ENCODE assay signal across 8 cellular contexts in genomic region chr10:101353692-101354583, GRCh38. TPM values are rescaled to one million over a fixed set of nuclear protein-coding genes. Genes with fewer than 3 reads are reported as not detected.
DNase-seq lines count a peak whose midpoint lies in the region; FAIRE-seq and TF ChIP-seq lines count a peak whose summit lies in the region.

BTRC (plus strand) TSS chr10:101354165; CDS start chr10:101354181, 16 bp downstream.

- peaks cover 0 to 2% (median 0%) of the 10 kb centered on the region in 3 experiments for H3K27me3 ChIP-seq in neuronal stem cell (ENCODE audit: control insufficient read depth in 3 of 3, insufficient read depth in 3 of 3, low read depth in 1 of 3, low read length in 3 of 3)

- WGBS in neuronal stem cell (ENCODE audit: extremely low coverage in 2 of 2, insufficient read length in 2 of 2, insufficient replicate concordance in 1 of 2), 2 donors = no CpG with 5 or more reads among the region's 70 CpGs

- peak within 1 kb of the TSS; percentile 96 for H3K18ac ChIP-seq in neuronal stem cell (ENCODE audit: low read length)

- H3K4me1 ChIP-seq in neuronal stem cell (ENCODE audit: control insufficient read depth in 2 of 2, insufficient read depth in 1 of 2, low read depth in 1 of 2, low read length in 2 of 2) = peaks cover 1 to 4% of the 10 kb centered on the region in 2 donors

- TF ChIP-seq CTCF in HFFc6 (IDR thresholded peaks at IDR 0.05) (peak; percentile 37), NB4 (IDR thresholded peaks at IDR 0.05; ENCODE audit: low read depth, low read length) (no peak), subcutaneous adipose tissue (IDR thresholded peaks at IDR 0.05; ENCODE audit: low read depth) (no peak)

- peak within 1 kb of the TSS; percentile 81 for H3K23ac ChIP-seq in neuronal stem cell (ENCODE audit: low read depth, low read length, poor library complexity)

- H3K79me1 ChIP-seq in neuronal stem cell (ENCODE audit: low read depth, low read length) = no peaks in the 10 kb centered on the region

- H3K27me3 Mint-ChIP-seq in HFFc6 (ENCODE audit: insufficient read depth) = peaks cover 11% of the 10 kb centered on the region
- H3K27me3 Mint-ChIP-seq in activated naive CD4-positive, alpha-beta T cell treated with anti-CD3 and anti-CD28 coated beads, Interleukin-2, amount 10 ng/mL, durations not matched to agents 7 days and 5 days = peaks cover 27% of the 10 kb centered on the region

- no peaks in the 10 kb centered on the region for H3K36me3 ChIP-seq in SK-N-MC (ENCODE audit: insufficient read depth, low read length)
- peaks cover 0 to 4% of the 10 kb centered on the region in 2 donors for H3K36me3 ChIP-seq in neuronal stem cell (replicated peaks in 1 of 2; ENCODE audit: control insufficient read depth in 2 of 2, insufficient read depth in 2 of 2, low read length in 2 of 2)

- peak within 1 kb of the TSS; percentile 45 for H2BK5ac ChIP-seq in neuronal stem cell (ENCODE audit: low read length)

- H3K9me3 ChIP-seq in SK-N-MC (ENCODE audit: low read depth, low read length) (no peaks in the 10 kb centered on the region), neuronal stem cell (replicated peaks in 1 of 2; ENCODE audit: control insufficient read depth in 2 of 2, insufficient read depth in 1 of 2, low read depth in 1 of 2, low read length in 2 of 2) (no peaks in the 10 kb centered on the region)

- H3K9ac ChIP-seq in SK-N-MC (ENCODE audit: insufficient read length) (peak within 1 kb of the TSS; percentile 81), neuronal stem cell (ENCODE audit: low read depth, low read length, poor library complexity) (peak within 1 kb of the TSS; percentile 93)

- FAIRE-seq in frontal cortex (lab: Jason Lieb, UNC) = peak; percentile 97

- H2AFZ ChIP-seq in neuronal stem cell (ENCODE audit: low read length) = peak within 1 kb of the TSS; percentile 98

- peaks cover 26% of the 10 kb centered on the region for H3K4me1 Mint-ChIP-seq in HFFc6 (ENCODE audit: low read depth)
- H3K4me1 Mint-ChIP-seq in activated naive CD4-positive, alpha-beta T cell treated with anti-CD3 and anti-CD28 coated beads, Interleukin-2, amount 10 ng/mL, durations not matched to agents 7 days and 5 days = peaks cover 26% of the 10 kb centered on the region

- H2BK15ac ChIP-seq in neuronal stem cell (ENCODE audit: low read length) = no peak within 1 kb of the TSS

- no peak within 1 kb of the TSS for H2AK5ac ChIP-seq in neuronal stem cell (ENCODE audit: low read depth, low read length)

- peak; percentile 99 for DNase-seq in GM04504 (ENCODE audit: low read depth)
- DNase-seq in HFFc6 = peak; percentile 99
- peak; percentile 100 for DNase-seq in NB4 (ENCODE audit: low read depth)
- DNase-seq in SK-N-MC (ENCODE audit: low read depth, low spot score) = peak; percentile 90
- peak; percentile 98 for DNase-seq in activated naive CD4-positive, alpha-beta T cell treated with anti-CD3 and anti-CD28 coated beads, Interleukin-2, amount 10 ng/mL, durations not matched to agents 7 days and 5 days
- DNase-seq in frontal cortex (ENCODE audit: low spot score in 2 of 2) = peak; percentile 89 to 92
- DNase-seq in neuronal stem cell (ENCODE audit: low spot score) = peak; percentile 99

- peak within 1 kb of the TSS; percentile 96 for H3K4me3 Mint-ChIP-seq in HFFc6
- peak within 1 kb of the TSS; percentile 98 for H3K4me3 Mint-ChIP-seq in activated naive CD4-positive, alpha-beta T cell treated with anti-CD3 and anti-CD28 coated beads, Interleukin-2, amount 10 ng/mL, durations not matched to agents 7 days and 5 days

- H3K27ac ChIP-seq in SK-N-MC = peak within 1 kb of the TSS; percentile 42; the same call in 1 of the 2 replicates
- peak within 1 kb of the TSS; percentile 97 for H3K27ac ChIP-seq in neuronal stem cell (replicated peaks; ENCODE audit: low read length)

- H3K4ac ChIP-seq in neuronal stem cell (ENCODE audit: low read length) = no peak within 1 kb of the TSS

- CTCF ChIA-PET in activated naive CD4-positive, alpha-beta T cell treated with anti-CD3 and anti-CD28 coated beads, Interleukin-2, amount 10 ng/mL, durations not matched to agents 7 days and 5 days (lab: Charles Lee) = interaction anchor here (0.7 kb wide), 1 partner anchor 356 kb away, joined by 3 read pairs; no protein-coding TSS in a partner anchor

- TF ChIP-seq POLR2A in NB4 (IDR thresholded peaks at IDR 0.05; ENCODE audit: extremely low read depth, insufficient read length) = peak; percentile 45

- H2BK12ac ChIP-seq in neuronal stem cell (ENCODE audit: low read length) = no peak within 1 kb of the TSS

- H4K8ac ChIP-seq in neuronal stem cell (ENCODE audit: low read depth, low read length) = peak within 1 kb of the TSS; percentile 95

- no peaks in the 10 kb centered on the region for H3K9me3 Mint-ChIP-seq in HFFc6
- no peaks in the 10 kb centered on the region for H3K9me3 Mint-ChIP-seq in activated naive CD4-positive, alpha-beta T cell treated with anti-CD3 and anti-CD28 coated beads, Interleukin-2, amount 10 ng/mL, durations not matched to agents 7 days and 5 days

- H2BK120ac ChIP-seq in neuronal stem cell (ENCODE audit: low read depth, low read length) = no peak within 1 kb of the TSS

- H3K14ac ChIP-seq in neuronal stem cell (ENCODE audit: low read length) = peak within 1 kb of the TSS; percentile 60

- peak within 1 kb of the TSS; percentile 91 for H3K27ac Mint-ChIP-seq in HFFc6
- H3K27ac Mint-ChIP-seq in activated naive CD4-positive, alpha-beta T cell treated with anti-CD3 and anti-CD28 coated beads, Interleukin-2, amount 10 ng/mL, durations not matched to agents 7 days and 5 days = peak within 1 kb of the TSS; percentile 94

- H4K91ac ChIP-seq in neuronal stem cell (ENCODE audit: low read depth, low read length, poor library complexity) = no peak within 1 kb of the TSS

- H3K4me2 ChIP-seq in neuronal stem cell (ENCODE audit: insufficient read depth, low read length, poor library complexity, severe bottlenecking) = peak within 1 kb of the TSS; percentile 49

- H3K4me3 ChIP-seq in NB4 (ENCODE audit: low read depth, low read length) = peak within 1 kb of the TSS; percentile 75
- peak within 1 kb of the TSS; percentile 83 for H3K4me3 ChIP-seq in SK-N-MC
- H3K4me3 ChIP-seq in neuronal stem cell (ENCODE audit: low read length in 2 of 2) = peak within 1 kb of the TSS; percentile 76 to 96

- peaks cover 6% of the 10 kb centered on the region; the same call in 1 of the 2 replicates for H3K36me3 Mint-ChIP-seq in HFFc6 (ENCODE audit: low read depth)
- peaks cover 11% of the 10 kb centered on the region for H3K36me3 Mint-ChIP-seq in activated naive CD4-positive, alpha-beta T cell treated with anti-CD3 and anti-CD28 coated beads, Interleukin-2, amount 10 ng/mL, durations not matched to agents 7 days and 5 days

RNA-seq across cellular contexts. Expression of gene BTRC, which starts in this region (rescaled TPM):
- 10 to 100 TPM; 22.3 to 27.9 (median 24.5) TPM for total RNA-seq in HFFc6 (2021; fragmentation: NEBNext Ultra II Directional; extraction: Animal tissue kit (Norgen Biotek cat#: 25700))
- 39.1 TPM for total RNA-seq in frontal cortex
- polyA plus RNA-seq in neuronal stem cell (2013, experiment 1 of 2) = 8.3 TPM
- polyA plus RNA-seq in neuronal stem cell (2013, experiment 2 of 2) = 8.2 TPM
- total RNA-seq in subcutaneous adipose tissue = 10 to 100 TPM in 3 of 4 donors, 1 to 10 TPM in 1; 9.7 to 16.8 (median 10.7) TPM

Comparison
In these comparisons a context has a peak if more than half of its experiments do, and no peak if none do; other contexts are left out.
1. Peak in every context shown above with its lines: DNase-seq, H3K4me3 ChIP-seq and H3K27ac ChIP-seq.